Comparison of ENCODE assay signal across 8 cellular contexts in genomic region chr5:82365744-82366228, GRCh38.
A peak's percentile ranks its signal among the peaks of the same experiment; 100 is the strongest.
DNase-seq lines count a peak whose midpoint lies in the region; TF ChIP-seq lines count a peak whose summit lies in the region.

No MANE protein-coding gene starts in this region.

- peak overlapping the region; percentile 35; the same call in 1 of the 2 replicates for H3K4me2 ChIP-seq in PC-9

- POLR2A ChIA-PET in activated CD4-positive, alpha-beta memory T cell treated with anti-CD3 and anti-CD28 coated beads for 36 hours (lab: Charles Lee) = interaction anchor here (1.9 kb wide), 1 partner anchor 23 kb away, joined by 6 read pairs; no protein-coding TSS in a partner anchor
- POLR2A ChIA-PET in activated CD4-positive, alpha-beta memory T cell treated with anti-CD3 and anti-CD28 coated beads, Interleukin-2, amount 10 ng/mL, durations not matched to agents 7 days and 5 days (lab: Charles Lee) = interaction anchor here (1.4 kb wide), 1 partner anchor 711 kb away, joined by 4 read pairs; the partner anchor contains the start of genes TMEM167A and XRCC4
- POLR2A ChIA-PET in PC-9 (lab: Charles Lee; ENCODE audit: unreplicated experiment) = interaction anchor here (0.6 to 0.7 kb wide), 2 partner anchors 1211 to 1344 kb away, joined by 3 read pairs; no protein-coding TSS in a partner anchor

- H3K27me3 Mint-ChIP-seq in activated CD4-positive, alpha-beta memory T cell treated with anti-CD3 and anti-CD28 coated beads for 36 hours = no peaks in the 10 kb centered on the region
- H3K27me3 Mint-ChIP-seq in activated CD4-positive, alpha-beta memory T cell treated with anti-CD3 and anti-CD28 coated beads, Interleukin-2, amount 10 ng/mL, durations not matched to agents 7 days and 5 days = peaks cover 2% of the 10 kb centered on the region

- H3K4me1 ChIP-seq in PC-9 (replicated peaks; ENCODE audit: insufficient read depth) = peaks cover 8% of the 10 kb centered on the region

- no peaks in the 10 kb centered on the region for H3K79me2 ChIP-seq in PC-9 (ENCODE audit: low read depth)

- peak overlapping the region; percentile 78 for H3K27ac ChIP-seq in PC-9

- H3K4me1 Mint-ChIP-seq in activated CD4-positive, alpha-beta memory T cell treated with anti-CD3 and anti-CD28 coated beads for 36 hours (ENCODE audit: low read depth) = peaks cover 16% of the 10 kb centered on the region
- peaks cover 20% of the 10 kb centered on the region for H3K4me1 Mint-ChIP-seq in activated CD4-positive, alpha-beta memory T cell treated with anti-CD3 and anti-CD28 coated beads, Interleukin-2, amount 10 ng/mL, durations not matched to agents 7 days and 5 days

- intact Hi-C loops in activated CD4-positive, alpha-beta memory T cell treated with anti-CD3 and anti-CD28 coated beads for 36 hours (cut with micrococcal nuclease) = loop anchor here (1.0 to 2.0 kb wide), 3 partner anchors 8 to 603 kb away; no protein-coding TSS in a partner anchor
- intact Hi-C loops in PC-9 (cut with micrococcal nuclease; ENCODE audit: unreplicated experiment) = no loop called here

- 0 out of 2 replicates have a peak overlapping the region, but pooled peaks have one; percentile 70 for H2AFZ ChIP-seq in PC-9

- no peaks in the 10 kb centered on the region for H3K9me3 Mint-ChIP-seq in activated CD4-positive, alpha-beta memory T cell treated with anti-CD3 and anti-CD28 coated beads for 36 hours
- H3K9me3 Mint-ChIP-seq in activated CD4-positive, alpha-beta memory T cell treated with anti-CD3 and anti-CD28 coated beads, Interleukin-2, amount 10 ng/mL, durations not matched to agents 7 days and 5 days = peaks cover 2% of the 10 kb centered on the region

- no peaks in the 10 kb centered on the region; the same call in 1 of the 2 replicates for H3K9me3 ChIP-seq in PC-9 (ENCODE audit: insufficient read depth, low read depth)

- H4K20me1 ChIP-seq in PC-9 (ENCODE audit: insufficient read depth) = no peaks in the 10 kb centered on the region

- H3K9me2 ChIP-seq in PC-9 (ENCODE audit: insufficient read depth) = no peaks in the 10 kb centered on the region

- no peak overlapping the region for H3K4me3 ChIP-seq in PC-9

- BruUV-seq in PC-9 (replicated peaks; lab: Mats Ljungman, UMichigan) = no TSS peak

- no peak for TF ChIP-seq CTCF in PC-9 (conservative IDR thresholded peaks at IDR 0.05)

- peaks cover 12% of the 10 kb centered on the region; the same call in 1 of the 2 replicates for H3F3A ChIP-seq in PC-9 (ENCODE audit: insufficient read depth, low read depth)

- H3K4me3 Mint-ChIP-seq in activated CD4-positive, alpha-beta memory T cell treated with anti-CD3 and anti-CD28 coated beads for 36 hours = no peak overlapping the region
- H3K4me3 Mint-ChIP-seq in activated CD4-positive, alpha-beta memory T cell treated with anti-CD3 and anti-CD28 coated beads, Interleukin-2, amount 10 ng/mL, durations not matched to agents 7 days and 5 days = no peak overlapping the region

- DNase-seq in activated CD4-positive, alpha-beta memory T cell treated with anti-CD3 and anti-CD28 coated beads for 36 hours = peak; percentile 74
- DNase-seq in activated CD4-positive, alpha-beta memory T cell treated with anti-CD3 and anti-CD28 coated beads, Interleukin-2, amount 10 ng/mL, durations not matched to agents 7 days and 5 days = no peak
- DNase-seq in PC-9 (peak; percentile 10 to 90), fibroblast of gingiva (ENCODE audit: low read depth) (peak; percentile 16), HuH-7.5 (ENCODE audit: low spot score) (no peak), medulla oblongata (ENCODE audit: extremely low spot score) (no peak), NCI-H1436 (lab: John Stamatoyannopoulos, UW) (no peak)
- peak; percentile 10 to 48 for DNase-seq in stimulated activated CD8-positive, alpha-beta memory T cell treated with anti-CD3 and anti-CD28 coated beads, Interleukin-7, amount 100 ng/mL, for 48 hours (ENCODE audit: extremely low read depth in 1 of 2, low read depth in 1 of 2)

- no peaks in the 10 kb centered on the region for H3K27me3 ChIP-seq in PC-9 (ENCODE audit: insufficient read depth, low read depth)

- H3K27ac Mint-ChIP-seq in activated CD4-positive, alpha-beta memory T cell treated with anti-CD3 and anti-CD28 coated beads for 36 hours = no peak overlapping the region
- no peak overlapping the region for H3K27ac Mint-ChIP-seq in activated CD4-positive, alpha-beta memory T cell treated with anti-CD3 and anti-CD28 coated beads, Interleukin-2, amount 10 ng/mL, durations not matched to agents 7 days and 5 days

- CTCF ChIA-PET in activated CD4-positive, alpha-beta memory T cell treated with anti-CD3 and anti-CD28 coated beads for 36 hours (lab: Charles Lee) = interaction anchor here (1.3 to 1.8 kb wide), 2 partner anchors 9 to 13 kb away, joined by 3 to 5 read pairs; no protein-coding TSS in a partner anchor
- CTCF ChIA-PET in activated CD4-positive, alpha-beta memory T cell treated with anti-CD3 and anti-CD28 coated beads, Interleukin-2, amount 10 ng/mL, durations not matched to agents 7 days and 5 days (lab: Charles Lee) = interaction anchor here (1.4 kb wide), 1 partner anchor 13 kb away, joined by 7 read pairs; no protein-coding TSS in a partner anchor
- CTCF ChIA-PET in PC-9 (lab: Charles Lee) = no interaction called here

- H3K36me3 Mint-ChIP-seq in activated CD4-positive, alpha-beta memory T cell treated with anti-CD3 and anti-CD28 coated beads for 36 hours = no peaks in the 10 kb centered on the region
- H3K36me3 Mint-ChIP-seq in activated CD4-positive, alpha-beta memory T cell treated with anti-CD3 and anti-CD28 coated beads, Interleukin-2, amount 10 ng/mL, durations not matched to agents 7 days and 5 days (ENCODE audit: low read depth) = no peaks in the 10 kb centered on the region

- no peaks in the 10 kb centered on the region for H3K36me3 ChIP-seq in PC-9 (ENCODE audit: low read depth)

Comparison
In these comparisons a context has a peak if more than half of its experiments do, and no peak if none do; other contexts are left out.
1. DNase-seq: peak in activated CD4-positive, alpha-beta memory T cell treated with anti-CD3 and anti-CD28 coated beads for 36 hours (single experiment), PC-9 (2 of 2), fibroblast of gingiva (single experiment) and stimulated activated CD8-positive, alpha-beta memory T cell treated with anti-CD3 and anti-CD28 coated beads, Interleukin-7, amount 100 ng/mL, for 48 hours (2 of 2); none in activated CD4-positive, alpha-beta memory T cell treated with anti-CD3 and anti-CD28 coated beads, Interleukin-2, amount 10 ng/mL, durations not matched to agents 7 days and 5 days (single experiment), HuH-7.5 (single experiment), medulla oblongata (single experiment) and NCI-H1436 (single experiment).